Comparison of ENCODE assay signal across 8 cellular contexts in genomic region chr6:87391334-87391733, GRCh38. TPM values are rescaled to one million over a fixed set of nuclear protein-coding genes. Genes with fewer than 3 reads are reported as not detected.
DNase-seq lines count a peak whose midpoint lies in the region; ATAC-seq and TF ChIP-seq lines count a peak whose summit lies in the region.

No MANE protein-coding gene starts in this region.

- no TSS peak for BruUV-seq in PC-3 (replicated peaks; lab: Mats Ljungman, UMichigan)

- H3K9me2 ChIP-seq in PC-3 (replicated peaks; ENCODE audit: low read length): no peaks in the 10 kb centered on the region

- H4K20me1 ChIP-seq in PC-3 (ENCODE audit: low read length): no peaks in the 10 kb centered on the region

- H3K4me1 ChIP-seq in PC-3 (ENCODE audit: insufficient read depth, low read length): no peaks in the 10 kb centered on the region

- H3K9ac ChIP-seq in PC-3 (ENCODE audit: low read length): no peak overlapping the region

- peak; percentile 2 for DNase-seq in stimulated activated CD4-positive, alpha-beta T cell treated with anti-CD3 and anti-CD28 coated beads, Interleukin-1b, Interleukin-23, amount 100 ng/mL, for 48 hours
- no peak for DNase-seq in stimulated activated CD4-positive, alpha-beta T cell treated with anti-CD3 and anti-CD28 coated beads, Interleukin-2, amount 100 ng/mL, for 24 hours
- peak; percentile 36 for DNase-seq in PC-3
- peak; percentile 17 for DNase-seq in fibroblast of the aortic adventitia (ENCODE audit: low read depth)
- DNase-seq in OCI-M2 (lab: John Stamatoyannopoulos, UW; ENCODE audit: unreplicated experiment): no peak

- ATAC-seq in HG03442 (IDR thresholded peaks at IDR 0.05; ENCODE audit: unreplicated experiment): peak; percentile 58
- peak; percentile 72 for ATAC-seq in PC-3
- ATAC-seq in HG03175 (IDR thresholded peaks at IDR 0.05; ENCODE audit: unreplicated experiment): no peak
- no peak for ATAC-seq in HG02970 (IDR thresholded peaks at IDR 0.05; ENCODE audit: low FRiP score, unreplicated experiment)

- peak; percentile 54 for TF ChIP-seq CTCF in PC-3 (conservative IDR thresholded peaks at IDR 0.05; ENCODE audit: low read depth, low read length)
- TF ChIP-seq CTCF in fibroblast of the aortic adventitia (IDR thresholded peaks at IDR 0.05; ENCODE audit: insufficient read depth, low read length): peak; percentile 34

- no peaks in the 10 kb centered on the region for H3K36me3 ChIP-seq in PC-3 (ENCODE audit: low read depth, low read length)

- POLR2A ChIA-PET in PC-3 (lab: Charles Lee; ENCODE audit: unreplicated experiment): no interaction called here

- no peak overlapping the region for H3K4me2 ChIP-seq in PC-3 (ENCODE audit: low read length)

- intact Hi-C loops in PC-3 (cut with micrococcal nuclease): loop anchor here (1.0 to 5.0 kb wide), 3 partner anchors 106 to 325 kb away; no protein-coding TSS in a partner anchor

- no peaks in the 10 kb centered on the region for H3K79me2 ChIP-seq in PC-3 (ENCODE audit: low read length)

- CTCF ChIA-PET in PC-3 (lab: Charles Lee): no interaction called here

- H3F3A ChIP-seq in PC-3 (ENCODE audit: low read length, unreplicated experiment): no peaks in the 10 kb centered on the region

- no peak overlapping the region for H3K27ac ChIP-seq in PC-3 (ENCODE audit: low read length)

- H3K27me3 ChIP-seq in PC-3 (ENCODE audit: low read length): no peaks in the 10 kb centered on the region

- no peak overlapping the region for H2AFZ ChIP-seq in PC-3 (ENCODE audit: low read length)

- H3K4me3 ChIP-seq in PC-3 (ENCODE audit: low read length): no peak overlapping the region
- no peak overlapping the region for H3K4me3 ChIP-seq in fibroblast of the aortic adventitia (ENCODE audit: low read depth, low read length)

- no peaks in the 10 kb centered on the region for H3K9me3 ChIP-seq in PC-3 (ENCODE audit: low read length)

RNA-seq across cellular contexts. Expression of gene CFAP206, which starts 16.4 kb away (rescaled TPM):
- total RNA-seq in PC-3 (2014; rRNA removed) (0.07 TPM in 1 of 2 replicates, not detected in the other), fibroblast of the aortic adventitia (ENCODE audit: low replicate concordance) (0.27 and 0.90 TPM in 2 replicates)

RNA-seq across cellular contexts. Expression of gene C6orf163, which starts 46.7 kb away (rescaled TPM):
- total RNA-seq in PC-3 (2014; rRNA removed) (0.62 and 0.69 TPM in 2 replicates), fibroblast of the aortic adventitia (ENCODE audit: low replicate concordance) (3.9 and 5.2 TPM in 2 replicates)

Comparison
In these comparisons a context has a peak if more than half of its experiments do, and no peak if none do; other contexts are left out.
1. DNase-seq: peak in stimulated activated CD4-positive, alpha-beta T cell treated with anti-CD3 and anti-CD28 coated beads, Interleukin-1b, Interleukin-23, amount 100 ng/mL, for 48 hours (single experiment), PC-3 (single experiment) and fibroblast of the aortic adventitia (single experiment); none in stimulated activated CD4-positive, alpha-beta T cell treated with anti-CD3 and anti-CD28 coated beads, Interleukin-2, amount 100 ng/mL, for 24 hours (0 of 2) and OCI-M2 (single experiment).
2. ATAC-seq: peak in HG03442 (single experiment) and PC-3 (single experiment); none in HG03175 (single experiment) and HG02970 (single experiment).